In the genomic region with DNA sequence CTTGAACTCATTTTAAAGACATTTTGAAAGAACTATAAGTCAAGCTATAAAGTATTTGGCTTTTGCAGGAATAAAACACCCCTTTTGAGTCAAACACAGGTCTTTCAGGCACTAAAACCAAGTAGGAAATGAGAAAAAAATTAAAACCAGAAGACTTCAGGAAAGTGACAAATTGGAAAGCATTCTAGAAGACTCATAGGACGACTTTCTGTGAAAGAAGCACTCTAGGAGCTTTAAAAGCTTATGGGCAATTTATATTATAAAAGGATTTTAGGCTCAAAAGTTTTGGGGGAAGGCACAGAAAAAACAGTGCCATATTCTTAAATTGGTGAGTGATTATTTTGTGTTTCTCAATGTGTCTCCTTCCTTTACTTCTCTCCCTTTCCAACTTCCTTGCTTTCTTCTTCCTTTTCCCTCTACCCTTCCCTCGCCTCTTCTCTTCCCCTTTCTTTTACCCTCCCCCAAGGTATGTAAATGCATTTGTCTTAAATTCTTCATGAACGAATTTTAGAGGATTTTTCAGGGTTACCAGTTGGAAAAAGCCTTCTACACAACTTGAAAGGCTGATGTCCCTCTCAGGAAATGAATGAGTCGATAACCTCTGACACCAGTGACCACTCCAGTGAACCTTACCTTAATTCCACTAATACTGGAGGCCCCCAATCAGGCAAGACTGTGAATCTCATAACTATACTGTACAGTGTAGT, we compare ENCODE assay signal across 1 cellular context.
TF ChIP-seq lines count a peak whose summit lies in the region.

No MANE protein-coding gene starts in this region.

TF ChIP-seq in K562, 482 proteins besides CTCF, POLR2A, EP300 and RAD21 (continued from another document):
- TF ChIP-seq SPI1 (IDR thresholded peaks at IDR 0.05; ENCODE audit: borderline replicate concordance, low read depth, low read length) (peak; percentile 32; the same call in 1 of the 2 replicates), ZKSCAN1 (IDR thresholded peaks at IDR 0.05; ENCODE audit: low read depth, low read length) (no peak)
- TF ChIP-seq, protein P1, sequence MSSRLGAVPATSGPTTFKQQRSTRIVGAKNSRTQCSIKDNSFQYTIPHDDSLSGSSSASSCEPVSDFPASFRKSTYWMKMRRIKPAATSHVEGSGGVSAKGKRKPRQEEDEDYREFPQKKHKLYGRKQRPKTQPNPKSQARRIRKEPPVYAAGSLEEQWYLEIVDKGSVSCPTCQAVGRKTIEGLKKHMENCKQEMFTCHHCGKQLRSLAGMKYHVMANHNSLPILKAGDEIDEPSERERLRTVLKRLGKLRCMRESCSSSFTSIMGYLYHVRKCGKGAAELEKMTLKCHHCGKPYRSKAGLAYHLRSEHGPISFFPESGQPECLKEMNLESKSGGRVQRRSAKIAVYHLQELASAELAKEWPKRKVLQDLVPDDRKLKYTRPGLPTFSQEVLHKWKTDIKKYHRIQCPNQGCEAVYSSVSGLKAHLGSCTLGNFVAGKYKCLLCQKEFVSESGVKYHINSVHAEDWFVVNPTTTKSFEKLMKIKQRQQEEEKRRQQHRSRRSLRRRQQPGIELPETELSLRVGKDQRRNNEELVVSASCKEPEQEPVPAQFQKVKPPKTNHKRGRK (tag; IDR thresholded peaks at IDR 0.05): peak; percentile 87
